26 cellular contexts compared by ENCODE assay signal in the genomic region with DNA sequence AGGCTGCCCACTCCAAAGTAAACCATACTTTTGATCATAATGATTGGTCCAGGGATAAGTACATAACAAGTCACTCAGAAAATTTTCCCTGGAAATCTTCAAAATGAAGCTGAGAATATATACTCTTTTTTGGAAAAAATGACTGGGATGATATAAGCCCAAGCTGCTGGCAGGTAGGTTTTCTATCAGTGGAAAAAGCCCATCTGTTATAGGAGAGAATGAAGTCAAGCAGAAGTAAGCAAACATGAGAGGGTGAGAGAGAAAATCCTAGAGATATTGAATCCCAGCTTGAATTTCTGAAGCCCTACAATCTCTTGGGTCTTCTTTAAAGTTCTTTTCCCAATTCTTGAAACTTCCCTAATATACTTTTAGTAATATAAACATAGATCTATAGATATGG.
"Had no signal": no experiment of that assay in that cellular context is flagged by ENCODE, and none has a peak within 500 bp of the region (broad histone marks: within the 10 kb centered on the region; RNA-seq: fewer than 3 reads in every experiment).

No MANE protein-coding gene starts in this region.

- H3K9me3 Mint-ChIP-seq: natural killer cell; nephron; neural progenitor cell; stimulated activated effector memory CD8-positive, alpha-beta T cell treated with anti-CD3 and anti-CD28 coated beads, Interleukin-12 subunit alpha, Interleukin-12 subunit beta, amount 100 ng/mL, for 72 hours; stimulated activated naive B cell treated with anti-CD40 and anti-IgM and Interleukin-4, amounts not matched to agents 10 μg/mL and 1 μg/mL and 100 μg/mL, for 72 hours; stimulated activated naive CD8-positive, alpha-beta T cell treated with anti-CD3 and anti-CD28 coated beads, Interleukin-15, Interleukin-2, amounts not matched to agents 100 ng/mL and 50 ng/mL, for 24 hours; type B pancreatic cell had no signal

- H3K36me3 Mint-ChIP-seq: natural killer cell; neural progenitor cell; stimulated activated effector memory CD8-positive, alpha-beta T cell treated with anti-CD3 and anti-CD28 coated beads, Interleukin-12 subunit alpha, Interleukin-12 subunit beta, amount 100 ng/mL, for 72 hours; stimulated activated naive B cell treated with anti-CD40 and anti-IgM and Interleukin-4, amounts not matched to agents 10 μg/mL and 1 μg/mL and 100 μg/mL, for 72 hours; type B pancreatic cell had no signal

- H3K27ac Mint-ChIP-seq: natural killer cell; nephron; neural progenitor cell; progenitor cell of endocrine pancreas; stimulated activated effector memory CD8-positive, alpha-beta T cell treated with anti-CD3 and anti-CD28 coated beads, Interleukin-12 subunit alpha, Interleukin-12 subunit beta, amount 100 ng/mL, for 72 hours; stimulated activated naive B cell treated with anti-CD40 and anti-IgM and Interleukin-4, amounts not matched to agents 10 μg/mL and 1 μg/mL and 100 μg/mL, for 72 hours; stimulated activated naive CD8-positive, alpha-beta T cell treated with anti-CD3 and anti-CD28 coated beads, Interleukin-15, Interleukin-2, amounts not matched to agents 100 ng/mL and 50 ng/mL, for 24 hours; type B pancreatic cell had no signal

- DNase-seq: natural killer cell; occipital lobe; ovary; posterior cingulate gyrus; psoas muscle; right cardiac atrium; right lobe of liver; sigmoid colon; small intestine; stimulated activated CD4-positive, alpha-beta T cell treated with anti-CD3 and anti-CD28 coated beads, Interleukin-15, amount 100 ng/mL, for 24 hours; stimulated activated CD4-positive, alpha-beta T cell treated with anti-CD3 and anti-CD28 coated beads, Interleukin-2, amount 100 ng/mL, for 24 hours; stimulated activated CD4-positive, alpha-beta T cell treated with anti-CD3 and anti-CD28 coated beads, Interleukin-2, amount 100 ng/mL, for 48 hours; stimulated activated CD4-positive, alpha-beta T cell treated with anti-CD3 and anti-CD28 coated beads, Interleukin-4, amount 100 ng/mL, for 24 hours; stimulated activated naive B cell treated with anti-CD40 and anti-IgM and Interleukin-4, amounts not matched to agents 10 μg/mL and 1 μg/mL and 100 μg/mL, for 72 hours; stimulated activated naive CD4-positive, alpha-beta T cell treated with Interleukin-2 at 50 U/mL for 16 hours; stomach; tibial artery; transverse colon; upper lobe of right lung; uterus had no signal

- H3K4me1 Mint-ChIP-seq: natural killer cell; nephron; neural progenitor cell; stimulated activated effector memory CD8-positive, alpha-beta T cell treated with anti-CD3 and anti-CD28 coated beads, Interleukin-12 subunit alpha, Interleukin-12 subunit beta, amount 100 ng/mL, for 72 hours; stimulated activated naive B cell treated with anti-CD40 and anti-IgM and Interleukin-4, amounts not matched to agents 10 μg/mL and 1 μg/mL and 100 μg/mL, for 72 hours had no signal

- H3K4me3 Mint-ChIP-seq: natural killer cell; nephron; neural progenitor cell; stimulated activated effector memory CD8-positive, alpha-beta T cell treated with anti-CD3 and anti-CD28 coated beads, Interleukin-12 subunit alpha, Interleukin-12 subunit beta, amount 100 ng/mL, for 72 hours; stimulated activated naive B cell treated with anti-CD40 and anti-IgM and Interleukin-4, amounts not matched to agents 10 μg/mL and 1 μg/mL and 100 μg/mL, for 72 hours; stimulated activated naive CD8-positive, alpha-beta T cell treated with anti-CD3 and anti-CD28 coated beads, Interleukin-15, Interleukin-2, amounts not matched to agents 100 ng/mL and 50 ng/mL, for 24 hours; type B pancreatic cell had no signal

- H3K27me3 Mint-ChIP-seq: progenitor cell of endocrine pancreas; stimulated activated naive B cell treated with anti-CD40 and anti-IgM and Interleukin-4, amounts not matched to agents 10 μg/mL and 1 μg/mL and 100 μg/mL, for 72 hours; stimulated activated naive CD8-positive, alpha-beta T cell treated with anti-CD3 and anti-CD28 coated beads, Interleukin-15, Interleukin-2, amounts not matched to agents 100 ng/mL and 50 ng/mL, for 24 hours; type B pancreatic cell had no signal

- ATAC-seq: natural killer cell; psoas muscle; right cardiac atrium; right lobe of liver; stimulated activated effector memory CD8-positive, alpha-beta T cell treated with anti-CD3 and anti-CD28 coated beads, Interleukin-12 subunit alpha, Interleukin-12 subunit beta, amount 100 ng/mL, for 72 hours; stimulated activated naive B cell treated with anti-CD40 and anti-IgM and Interleukin-4, amounts not matched to agents 10 μg/mL and 1 μg/mL and 100 μg/mL, for 72 hours; upper lobe of right lung had no signal
